22 cellular contexts compared by ENCODE assay signal in genomic region chr9:135783540-135784245, GRCh38.
"Had no signal": no experiment of that assay in that cellular context is flagged by ENCODE, and none has a peak within 500 bp of the region (broad histone marks: within the 10 kb centered on the region; RNA-seq: fewer than 3 reads in every experiment).

No MANE protein-coding gene starts in this region.

- H3K4me3 Mint-ChIP-seq: activated CD4-positive, alpha-beta T cell treated with anti-CD3 and anti-CD28 coated beads, Interleukin-2, amount 10 ng/mL, durations not matched to agents 7 days and 5 days; activated CD8-positive, alpha-beta T cell treated with anti-CD3 and anti-CD28 coated beads, Interleukin-2, amount 10 ng/mL, durations not matched to agents 7 days and 5 days; activated naive CD4-positive, alpha-beta T cell treated with anti-CD3 and anti-CD28 coated beads for 36 hours; activated T-cell treated with anti-CD3 and anti-CD28 coated beads, Interleukin-2, amount 50 U/mL, for 24 hours; brain; stimulated activated naive CD8-positive, alpha-beta T cell treated with anti-CD3 and anti-CD28 coated beads, Interleukin-15, amount 100 ng/mL, for 72 hours had no signal

- H3K4me1 Mint-ChIP-seq: activated CD4-positive, alpha-beta T cell treated with anti-CD3 and anti-CD28 coated beads, Interleukin-2, amount 10 ng/mL, durations not matched to agents 7 days and 5 days; brain; stimulated activated naive CD8-positive, alpha-beta T cell treated with anti-CD3 and anti-CD28 coated beads, Interleukin-15, amount 100 ng/mL, for 72 hours had no signal

- H3K27me3 Mint-ChIP-seq: activated CD4-positive, alpha-beta T cell treated with anti-CD3 and anti-CD28 coated beads, Interleukin-2, amount 10 ng/mL, durations not matched to agents 7 days and 5 days; activated T-cell treated with anti-CD3 and anti-CD28 coated beads, Interleukin-2, amount 50 U/mL, for 24 hours; stimulated activated naive CD8-positive, alpha-beta T cell treated with anti-CD3 and anti-CD28 coated beads, Interleukin-15, amount 100 ng/mL, for 72 hours had no signal

- H3K9me3 Mint-ChIP-seq: activated CD4-positive, alpha-beta T cell treated with anti-CD3 and anti-CD28 coated beads, Interleukin-2, amount 10 ng/mL, durations not matched to agents 7 days and 5 days; activated naive CD4-positive, alpha-beta T cell treated with anti-CD3 and anti-CD28 coated beads for 36 hours; activated T-cell treated with anti-CD3 and anti-CD28 coated beads, Interleukin-2, amount 50 U/mL, for 24 hours; brain; stimulated activated naive CD8-positive, alpha-beta T cell treated with anti-CD3 and anti-CD28 coated beads, Interleukin-15, amount 100 ng/mL, for 72 hours had no signal

- H3K27ac ChIP-seq: epithelial cell of prostate, ovary, psoas muscle, skin epidermis, suprapubic skin, transverse colon, vagina had no signal

- H3K4me3 ChIP-seq: ovary, psoas muscle, skin epidermis, suprapubic skin, transverse colon, vagina had no signal

- FAIRE-seq: keratinocyte had no signal

- H3K27me3 ChIP-seq: ovary, transverse colon, vagina had no signal

- H3K27ac Mint-ChIP-seq: activated CD4-positive, alpha-beta T cell treated with anti-CD3 and anti-CD28 coated beads, Interleukin-2, amount 10 ng/mL, durations not matched to agents 7 days and 5 days; activated CD8-positive, alpha-beta T cell treated with anti-CD3 and anti-CD28 coated beads, Interleukin-2, amount 10 ng/mL, durations not matched to agents 7 days and 5 days; activated naive CD4-positive, alpha-beta T cell treated with anti-CD3 and anti-CD28 coated beads for 36 hours; activated T-cell treated with anti-CD3 and anti-CD28 coated beads, Interleukin-2, amount 50 U/mL, for 24 hours; brain; stimulated activated naive CD8-positive, alpha-beta T cell treated with anti-CD3 and anti-CD28 coated beads, Interleukin-15, amount 100 ng/mL, for 72 hours had no signal

- H3K36me3 Mint-ChIP-seq: brain had no signal

- H3K4me1 ChIP-seq: psoas muscle, suprapubic skin, transverse colon, vagina had no signal

- ATAC-seq: activated CD4-positive, CD25-positive, alpha-beta regulatory T cell treated with anti-CD3 and anti-CD28 coated beads, Interleukin-2, amount 50 U/mL, for 24 hours; activated CD8-positive, alpha-beta T cell treated with anti-CD3 and anti-CD28 coated beads, Interleukin-2, amount 10 ng/mL, durations not matched to agents 7 days and 5 days; psoas muscle; right cardiac atrium; stimulated activated naive CD8-positive, alpha-beta T cell treated with anti-CD3 and anti-CD28 coated beads, Interleukin-15, amount 100 ng/mL, for 72 hours had no signal

- H3K9me3 ChIP-seq: ovary, psoas muscle, suprapubic skin, transverse colon, vagina had no signal

- DNase-seq: activated CD4-positive, alpha-beta T cell treated with anti-CD3 and anti-CD28 coated beads, Interleukin-2, amount 10 ng/mL, durations not matched to agents 7 days and 5 days; activated CD8-positive, alpha-beta T cell treated with anti-CD3 and anti-CD28 coated beads, Interleukin-2, amount 10 ng/mL, durations not matched to agents 7 days and 5 days; activated naive CD4-positive, alpha-beta T cell treated with anti-CD3 and anti-CD28 coated beads for 36 hours; activated T-cell treated with anti-CD3 and anti-CD28 coated beads, Interleukin-2, amount 50 U/mL, for 24 hours; anterior cingulate cortex; caudate nucleus; foreskin melanocyte; ovary; psoas muscle; right cardiac atrium; stimulated activated CD4-positive, alpha-beta T cell treated with anti-CD3 and anti-CD28 coated beads, Interleukin-15, amount 100 ng/mL, for 24 hours; stimulated activated CD4-positive, alpha-beta T cell treated with anti-CD3 and anti-CD28 coated beads, Interleukin-2, amount 100 ng/mL, for 48 hours; stimulated activated naive CD8-positive, alpha-beta T cell treated with anti-CD3 and anti-CD28 coated beads, Interleukin-15, amount 100 ng/mL, for 72 hours; T1000; transverse colon had no signal

- H3K36me3 ChIP-seq: ovary, suprapubic skin, transverse colon, vagina had no signal
